31 cellular contexts compared by ENCODE assay signal in genomic region chr19:17752865-17753639, GRCh38. TPM values are rescaled to one million over a fixed set of nuclear protein-coding genes. Genes with fewer than 3 reads are reported as not detected.
DNase-seq lines count a peak whose midpoint lies in the region; ATAC-seq, FAIRE-seq and TF ChIP-seq lines count a peak whose summit lies in the region.
"Had no signal": no experiment of that assay in that cellular context is flagged by ENCODE, and none has a peak within 500 bp of the region (broad histone marks: within the 10 kb centered on the region; RNA-seq: fewer than 3 reads in every experiment).

No MANE protein-coding gene starts in this region.

- peak overlapping the region; percentile 90 to 100 (median 96) for H3K4me2 ChIP-seq in BLaER1 treated with 17β-estradiol and CSF1 and Interleukin-3, amounts not matched to agents 10 nM and 100 nM
- H3K4me2 ChIP-seq in smooth muscle cell = no peak overlapping the region

- H3K79me2 ChIP-seq in smooth muscle cell (ENCODE audit: low read depth) = no peaks in the 10 kb centered on the region

- H3K4me3 ChIP-seq in BLaER1 treated with 17β-estradiol and CSF1 and Interleukin-3, amounts not matched to agents 10 nM and 100 nM = peak overlapping the region in 5 of 10 experiments; percentile 30 to 78 (median 66); a peak in 8 of 20 replicates
- H3K4me3 ChIP-seq in smooth muscle cell = no peak overlapping the region
- H3K4me3 ChIP-seq: body of pancreas, lower lobe of right lung, mucosa of descending colon, pancreas, right atrium auricular region had no signal

- H3K9me3 ChIP-seq in BLaER1 treated with 17β-estradiol and CSF1 and Interleukin-3, amounts not matched to agents 10 nM and 100 nM (replicated peaks in 1 of 11) = no peaks in the 10 kb centered on the region
- no peaks in the 10 kb centered on the region for H3K9me3 ChIP-seq in smooth muscle cell (replicated peaks; ENCODE audit: low read depth)
- H3K9me3 ChIP-seq: body of pancreas, lower lobe of right lung, mucosa of descending colon, pancreas, right atrium auricular region, spleen had no signal

- peak overlapping the region in 10 of 11 experiments; percentile 86 to 96 (median 92); a peak in 20 of 22 replicates for H3K27ac ChIP-seq in BLaER1 treated with 17β-estradiol and CSF1 and Interleukin-3, amounts not matched to agents 10 nM and 100 nM
- peak overlapping the region; percentile 98 for H3K27ac ChIP-seq in layer of hippocampus (ENCODE audit: low read depth, low read length)
- H3K27ac ChIP-seq in smooth muscle cell (ENCODE audit: low read depth) = no peak overlapping the region
- H3K27ac ChIP-seq: body of pancreas, C4-2B, lower lobe of right lung, pancreas, right atrium auricular region had no signal

- no peaks in the 10 kb centered on the region for H3K9me3 Mint-ChIP-seq in activated B cell treated with CpG ODN at 0.5 μM for 24 hours
- H3K9me3 Mint-ChIP-seq: activated CD4-positive, alpha-beta T cell treated with anti-CD3 and anti-CD28 coated beads, Interleukin-2, amount 10 ng/mL, durations not matched to agents 7 days and 5 days; activated T-cell treated with anti-CD3 and anti-CD28 coated beads, Interleukin-2, amount 50 U/mL, for 72 hours had no signal

- peak; percentile 15 for FAIRE-seq in GM18507 (lab: Jason Lieb, UNC)
- FAIRE-seq: D721Med, H1, kidney, pancreas had no signal

- H3K4me1 ChIP-seq in BLaER1 treated with 17β-estradiol and CSF1 and Interleukin-3, amounts not matched to agents 10 nM and 100 nM = peaks cover 95 to 99% (median 97%) of the 10 kb centered on the region in 10 experiments
- peaks cover 7% of the 10 kb centered on the region for H3K4me1 ChIP-seq in smooth muscle cell (ENCODE audit: low read depth)
- H3K4me1 ChIP-seq: pancreas had no signal

- peaks cover 31% of the 10 kb centered on the region for H3K36me3 Mint-ChIP-seq in activated B cell treated with CpG ODN at 0.5 μM for 24 hours (ENCODE audit: low read depth)

- CTCF ChIA-PET in activated B cell treated with CpG ODN at 0.5 μM for 24 hours (lab: Charles Lee) = interaction anchor here (0.7 to 3.5 kb wide), 7 partner anchors 13 to 106 kb away, joined by 3 to 50 read pairs (median 6); partner anchors contain the start of gene RPL18A

- no peak overlapping the region for H3K27ac Mint-ChIP-seq in activated B cell treated with CpG ODN at 0.5 μM for 24 hours
- H3K27ac Mint-ChIP-seq: activated CD4-positive, alpha-beta T cell treated with anti-CD3 and anti-CD28 coated beads, Interleukin-2, amount 10 ng/mL, durations not matched to agents 7 days and 5 days; activated T-cell treated with anti-CD3 and anti-CD28 coated beads, Interleukin-2, amount 50 U/mL, for 72 hours had no signal

- H4K20me1 ChIP-seq in BLaER1 treated with 17β-estradiol and CSF1 and Interleukin-3, amounts not matched to agents 10 nM and 100 nM = peaks cover 0 to 22% (median 10%) of the 10 kb centered on the region in 11 experiments; a peak in 13 of 22 replicates
- no peaks in the 10 kb centered on the region for H4K20me1 ChIP-seq in smooth muscle cell (ENCODE audit: low read depth)

- H3F3A ChIP-seq in smooth muscle cell (ENCODE audit: low read depth) = no peaks in the 10 kb centered on the region

- H3K36me3 ChIP-seq in BLaER1 treated with 17β-estradiol and CSF1 and Interleukin-3, amounts not matched to agents 10 nM and 100 nM = peaks cover under 1 to 30% (median 12%) of the 10 kb centered on the region in 11 experiments; a peak in 15 of 22 replicates
- H3K36me3 ChIP-seq in smooth muscle cell (ENCODE audit: low read depth) = no peaks in the 10 kb centered on the region
- H3K36me3 ChIP-seq: lower lobe of right lung, pancreas, right atrium auricular region had no signal

- intact Hi-C loops in activated B cell treated with CpG ODN at 0.5 μM for 24 hours (cut with micrococcal nuclease) (loop anchor here (10.0 kb wide), 3 partner anchors 252 to 418 kb away; partner anchors contain the start of genes ANO8, ARRDC2, GTPBP3 and MAST3), Right ventricle myocardium superior (cut with DNase I) (no loop called here)

- ATAC-seq in activated B cell treated with CpG ODN at 0.5 μM for 24 hours (ENCODE audit: low read depth) (no peak), Right ventricle myocardium superior (ENCODE audit: poor library complexity) (no peak)
- ATAC-seq: activated CD8-positive, alpha-beta memory T cell treated with anti-CD3 and anti-CD28 coated beads, Interleukin-2, amount 10 ng/mL, durations not matched to agents 7 days and 5 days; activated T-cell treated with anti-CD3 and anti-CD28 coated beads, Interleukin-2, amount 50 U/mL, for 72 hours; body of pancreas; lower lobe of right lung; mucosa of descending colon; pancreas had no signal

- TF ChIP-seq CTCF in activated B cell treated with CpG ODN at 0.5 μM for 24 hours (IDR thresholded peaks at IDR 0.05) (no peak), smooth muscle cell (IDR thresholded peaks at IDR 0.05; ENCODE audit: borderline replicate concordance, insufficient read depth, poor library complexity, severe bottlenecking) (no peak)

- H3K27me3 ChIP-seq in BLaER1 treated with 17β-estradiol and CSF1 and Interleukin-3, amounts not matched to agents 10 nM and 100 nM = no peaks in the 10 kb centered on the region
- H3K27me3 ChIP-seq in layer of hippocampus (ENCODE audit: control insufficient read depth, insufficient read depth, low read length) (no peaks in the 10 kb centered on the region), smooth muscle cell (ENCODE audit: low read depth) (no peaks in the 10 kb centered on the region)
- H3K27me3 ChIP-seq: body of pancreas, pancreas, right atrium auricular region, spleen had no signal

- POLR2A ChIA-PET in activated B cell treated with CpG ODN at 0.5 μM for 24 hours (lab: Charles Lee) = interaction anchor here (0.5 to 7.1 kb wide), 13 partner anchors 10 to 241 kb away, joined by 3 to 109 read pairs (median 7); partner anchors contain the start of genes JAK3, MAP1S and PGLS

- H3K4me3 Mint-ChIP-seq in activated B cell treated with CpG ODN at 0.5 μM for 24 hours = peak overlapping the region; percentile 35

- peak overlapping the region in 8 of 11 experiments; percentile 80 to 87 (median 84); a peak in 11 of 22 replicates for H3K9ac ChIP-seq in BLaER1 treated with 17β-estradiol and CSF1 and Interleukin-3, amounts not matched to agents 10 nM and 100 nM
- no peak overlapping the region for H3K9ac ChIP-seq in smooth muscle cell (ENCODE audit: low read depth)

- H3K4me1 Mint-ChIP-seq in activated B cell treated with CpG ODN at 0.5 μM for 24 hours = peaks cover 89% of the 10 kb centered on the region

- no peaks in the 10 kb centered on the region for H3K27me3 Mint-ChIP-seq in activated B cell treated with CpG ODN at 0.5 μM for 24 hours
- H3K27me3 Mint-ChIP-seq: activated CD4-positive, alpha-beta T cell treated with anti-CD3 and anti-CD28 coated beads, Interleukin-2, amount 10 ng/mL, durations not matched to agents 7 days and 5 days; activated CD8-positive, alpha-beta memory T cell treated with anti-CD3 and anti-CD28 coated beads, Interleukin-2, amount 10 ng/mL, durations not matched to agents 7 days and 5 days had no signal

- DNase-seq in GM18507 (ENCODE audit: extremely low spot score, insufficient read length, low read depth) (no peak), activated B cell treated with CpG ODN at 0.5 μM for 24 hours (no peak), DMS 273 treated with DMSO at 0.1 percent for 48 hours (lab: John Stamatoyannopoulos, UW) (no peak), NCI-H2029 (lab: John Stamatoyannopoulos, UW) (no peak), Right ventricle myocardium superior (no peak), smooth muscle cell (lab: John Stamatoyannopoulos, UW; ENCODE audit: unreplicated experiment) (no peak)
- DNase-seq: activated CD4-positive, alpha-beta T cell treated with anti-CD3 and anti-CD28 coated beads, Interleukin-2, amount 10 ng/mL, durations not matched to agents 7 days and 5 days; activated CD8-positive, alpha-beta memory T cell treated with anti-CD3 and anti-CD28 coated beads, Interleukin-2, amount 10 ng/mL, durations not matched to agents 7 days and 5 days; activated naive CD4-positive, alpha-beta T cell treated with Interleukin-2 at 50 U/mL for 16 hours; activated T-cell treated with anti-CD3 and anti-CD28 coated beads, Interleukin-2, amount 50 U/mL, for 72 hours; body of pancreas; effector memory CD4-positive, alpha-beta T cell; kidney; lower lobe of right lung; mucosa of descending colon; NCI-H2081; NCI-H226; NCI-H69; pancreas; spleen had no signal

- no peak overlapping the region for H2AFZ ChIP-seq in smooth muscle cell (ENCODE audit: low read depth)

- 89% methylated on average over 7 of the region's 7 CpGs for WGBS in smooth muscle cell (ENCODE audit: low lambda C conversion rate)

RNA-seq across cellular contexts. Expression of gene FCHO1, which starts 1.8 kb away (rescaled TPM):
- total RNA-seq in activated B cell treated with CpG ODN at 0.5 μM for 24 hours = 81.8 and 103 TPM in 2 replicates
- 0.75 TPM for total RNA-seq in Right ventricle myocardium superior
- 1.0 and 18.0 TPM in 2 replicates for total RNA-seq in smooth muscle cell
- polyA plus RNA-seq in smooth muscle cell = 5.3 and 5.7 TPM in 2 replicates

RNA-seq across cellular contexts. Expression of gene MAP1S, which starts 33.8 kb away (rescaled TPM):
- 65.6 and 80.5 TPM in 2 replicates for total RNA-seq in activated B cell treated with CpG ODN at 0.5 μM for 24 hours
- total RNA-seq in Right ventricle myocardium superior = 25.1 TPM
- total RNA-seq in smooth muscle cell = 10.2 and 11.7 TPM in 2 replicates
- polyA plus RNA-seq in smooth muscle cell = 55.5 and 62.1 TPM in 2 replicates

RNA-seq across cellular contexts. Expression of gene B3GNT3, which starts 41.9 kb away (rescaled TPM):
- total RNA-seq in activated B cell treated with CpG ODN at 0.5 μM for 24 hours (not detected in 2 replicates), Right ventricle myocardium superior (not detected), smooth muscle cell (0.67 and 2.8 TPM in 2 replicates)
- 0.56 TPM in 1 of 2 replicates, not detected in the other for polyA plus RNA-seq in smooth muscle cell
- total RNA-seq: activated CD8-positive, alpha-beta memory T cell treated with anti-CD3 and anti-CD28 coated beads, Interleukin-2, amount 10 ng/mL, durations not matched to agents 7 days and 5 days; chondrocyte; right atrium auricular region; SK-MEL-5; T-helper 2 cell treated with Interferon-gamma antibody and Interleukin-4, amounts not matched to agents 100 ng/mL and 5 ng/mL, for 36 hours had no signal
- polyA plus RNA-seq: AG04450, neural cell had no signal
